ENCODE assay signal across 1 cellular context in genomic region chr1:179031855-179032513, GRCh38.
TF ChIP-seq lines count a peak whose summit lies in the region.

No MANE protein-coding gene starts in this region.

TF ChIP-seq in SK-N-SH, 30 proteins besides CTCF, POLR2A, EP300 and RAD21 (continued from another document):
- TF ChIP-seq, protein P1, sequence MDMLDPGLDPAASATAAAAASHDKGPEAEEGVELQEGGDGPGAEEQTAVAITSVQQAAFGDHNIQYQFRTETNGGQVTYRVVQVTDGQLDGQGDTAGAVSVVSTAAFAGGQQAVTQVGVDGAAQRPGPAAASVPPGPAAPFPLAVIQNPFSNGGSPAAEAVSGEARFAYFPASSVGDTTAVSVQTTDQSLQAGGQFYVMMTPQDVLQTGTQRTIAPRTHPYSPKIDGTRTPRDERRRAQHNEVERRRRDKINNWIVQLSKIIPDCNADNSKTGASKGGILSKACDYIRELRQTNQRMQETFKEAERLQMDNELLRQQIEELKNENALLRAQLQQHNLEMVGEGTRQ (IDR thresholded peaks at IDR 0.05; ENCODE audit: borderline replicate concordance, low read depth, low read length), result no peak
- TF ChIP-seq REST (IDR thresholded peaks at IDR 0.05; ENCODE audit: low read depth, low read length), result no peak
- no peak for TF ChIP-seq FOXJ3 (CRISPR knock-in tag; IDR thresholded peaks at IDR 0.05)
- no peak for TF ChIP-seq SMC3 (IDR thresholded peaks at IDR 0.05; ENCODE audit: low read depth, low read length)
- TF ChIP-seq JUND (IDR thresholded peaks at IDR 0.05), result no peak
- no peak for TF ChIP-seq NFIC (IDR thresholded peaks at IDR 0.05; ENCODE audit: borderline replicate concordance)
- TF ChIP-seq RXRA (IDR thresholded peaks at IDR 0.05; ENCODE audit: borderline replicate concordance, low read depth), result no peak
- TF ChIP-seq IRF3 (IDR thresholded peaks at IDR 0.05; ENCODE audit: low read depth, low read length), result no peak
- TF ChIP-seq GABPA (IDR thresholded peaks at IDR 0.05; ENCODE audit: low read depth), result no peak
- TF ChIP-seq GATA2 (CRISPR knock-in tag; IDR thresholded peaks at IDR 0.05), result no peak
- TF ChIP-seq, protein P2, sequence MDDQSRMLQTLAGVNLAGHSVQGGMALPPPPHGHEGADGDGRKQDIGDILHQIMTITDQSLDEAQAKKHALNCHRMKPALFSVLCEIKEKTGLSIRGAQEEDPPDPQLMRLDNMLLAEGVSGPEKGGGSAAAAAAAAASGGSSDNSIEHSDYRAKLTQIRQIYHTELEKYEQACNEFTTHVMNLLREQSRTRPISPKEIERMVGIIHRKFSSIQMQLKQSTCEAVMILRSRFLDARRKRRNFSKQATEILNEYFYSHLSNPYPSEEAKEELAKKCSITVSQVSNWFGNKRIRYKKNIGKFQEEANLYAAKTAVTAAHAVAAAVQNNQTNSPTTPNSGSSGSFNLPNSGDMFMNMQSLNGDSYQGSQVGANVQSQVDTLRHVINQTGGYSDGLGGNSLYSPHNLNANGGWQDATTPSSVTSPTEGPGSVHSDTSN (IDR thresholded peaks at IDR 0.05), result no peak
